ENCODE assay signal across 8 cellular contexts in genomic region chr9:21110708-21111576, GRCh38. TPM values are rescaled to one million over a fixed set of nuclear protein-coding genes. Genes with fewer than 3 reads are reported as not detected.
DNase-seq lines count a peak whose midpoint lies in the region; ATAC-seq and TF ChIP-seq lines count a peak whose summit lies in the region.

No MANE protein-coding gene starts in this region.

- H3K4me2 ChIP-seq in hepatocyte, result no peak overlapping the region

- H3K36me3 ChIP-seq in hepatocyte (replicated peaks; ENCODE audit: insufficient read depth, low read depth), result no peaks in the 10 kb centered on the region

- peak; percentile 98 for ATAC-seq in GM19395 (IDR thresholded peaks at IDR 0.05; ENCODE audit: unreplicated experiment)
- peak; percentile 92 for ATAC-seq in HG03354 (IDR thresholded peaks at IDR 0.05; ENCODE audit: poor library complexity, severe bottlenecking, unreplicated experiment)

- H3K4me3 ChIP-seq in hepatocyte (no peak overlapping the region), skeletal muscle cell (ENCODE audit: low read depth, low read length) (no peak overlapping the region)

- H4K20me1 ChIP-seq in hepatocyte (ENCODE audit: insufficient read depth, poor library complexity, severe bottlenecking), result no peaks in the 10 kb centered on the region

- DNase-seq in DMS53 treated with DMSO at 0.1 percent for 48 hours (lab: John Stamatoyannopoulos, UW; ENCODE audit: unreplicated experiment) (peak; percentile 43), NCI-H345 (lab: John Stamatoyannopoulos, UW) (peak; percentile 75), astrocyte of the hippocampus (ENCODE audit: low read depth, low spot score) (peak; percentile 84), hepatocyte (ENCODE audit: low spot score) (peak; percentile 78), skeletal muscle cell (ENCODE audit: low read depth) (peak; percentile 43)
- DNase-seq in stimulated activated CD4-positive, alpha-beta T cell treated with anti-CD3 and anti-CD28 coated beads, Interleukin-12 subunit alpha, Interleukin-12 subunit beta, amount 100 ng/mL, for 4 hours, result no peak

- no peaks in the 10 kb centered on the region for H3K79me2 ChIP-seq in hepatocyte

- H3K9me3 ChIP-seq in hepatocyte (ENCODE audit: low read depth), result no peaks in the 10 kb centered on the region

- no peaks in the 10 kb centered on the region for H3K27me3 ChIP-seq in hepatocyte

- no peak overlapping the region for H3K27ac ChIP-seq in hepatocyte

- H3K4me1 ChIP-seq in hepatocyte (ENCODE audit: insufficient read depth), result no peaks in the 10 kb centered on the region

- no peaks in the 10 kb centered on the region for H3K9me2 ChIP-seq in hepatocyte (replicated peaks; ENCODE audit: insufficient read depth)

- no peak overlapping the region for H2AFZ ChIP-seq in hepatocyte

- TF ChIP-seq CTCF in hepatocyte (IDR thresholded peaks at IDR 0.05; ENCODE audit: poor library complexity), result peak; percentile 92

- WGBS in hepatocyte (ENCODE audit: low lambda C conversion rate, missing lambda C conversion rate), result 24% methylated on average over 4 of the region's 4 CpGs

RNA-seq across cellular contexts. Expression of gene IFNW1, which starts 30.7 kb away (rescaled TPM):
- total RNA-seq in hepatocyte, result not detected in 2 replicates
- not detected in 2 replicates for polyA plus RNA-seq in hepatocyte

RNA-seq across cellular contexts. Expression of gene IFNB1, which starts 33.2 kb away (rescaled TPM):
- total RNA-seq in hepatocyte, result not detected in 2 replicates
- not detected in 2 replicates for polyA plus RNA-seq in hepatocyte

RNA-seq across cellular contexts. Expression of gene IFNA21, which starts 55.5 kb away (rescaled TPM):
- total RNA-seq in hepatocyte, result not detected in 2 replicates
- polyA plus RNA-seq in hepatocyte, result not detected in 2 replicates
